In genomic region chr1:151356668-151357067, GRCh38 we compare ENCODE assay signal across 17 cellular contexts. TPM values are rescaled to one million over a fixed set of nuclear protein-coding genes. Genes with fewer than 3 reads are reported as not detected.
"Had no signal": no experiment of that assay in that cellular context is flagged by ENCODE, and none has a peak within 500 bp of the region (broad histone marks: within the 10 kb centered on the region; RNA-seq: fewer than 3 reads in every experiment).

No MANE protein-coding gene starts in this region.

- ATAC-seq: activated T-helper 17 cell treated with anti-CD3 and anti-CD28 coated beads, Interleukin-2, amount 50 U/mL, for 72 hours; heart right ventricle; pancreas had no signal

- H3K27me3 ChIP-seq: adrenal gland, colonic mucosa, heart right ventricle, neural progenitor cell, pancreas, stomach had no signal

- H3K4me2 ChIP-seq: neural progenitor cell had no signal

- DNase-seq: activated B cell treated with CpG ODN at 0.5 μM for 24 hours; activated CD4-positive, alpha-beta T cell treated with anti-CD3 and anti-CD28 coated beads, Interleukin-2, amount 10 ng/mL, durations not matched to agents 24 days and 14 days; activated naive CD4-positive, alpha-beta T cell treated with anti-CD3 and anti-CD28 coated beads, Interleukin-2, amount 50 U/mL, for 16 hours; adrenal gland; caudate nucleus; colonic mucosa; heart right ventricle; islet precursor cell; left ventricle myocardium inferior; stimulated activated CD4-positive, alpha-beta T cell treated with anti-CD3 and anti-CD28 coated beads, Interleukin-2, amount 100 ng/mL, for 48 hours; stimulated activated CD8-positive, alpha-beta memory T cell treated with anti-CD3 and anti-CD28 coated beads, Interleukin-4, amount 100 ng/mL, for 48 hours; stomach; T-helper 1 cell had no signal

- H3K27ac ChIP-seq: adrenal gland, colonic mucosa, heart right ventricle, left ventricle myocardium inferior, neural progenitor cell, pancreas, stomach had no signal

- H2AFZ ChIP-seq: neural progenitor cell had no signal

- FAIRE-seq: frontal cortex, pancreas had no signal

- H3K27ac Mint-ChIP-seq: activated B cell treated with CpG ODN at 0.5 μM for 24 hours; activated CD4-positive, alpha-beta T cell treated with anti-CD3 and anti-CD28 coated beads, Interleukin-2, amount 10 ng/mL, durations not matched to agents 24 days and 14 days; activated T-helper 17 cell treated with anti-CD3 and anti-CD28 coated beads, Interleukin-2, amount 50 U/mL, for 72 hours; neural progenitor cell had no signal

- H3K27me3 Mint-ChIP-seq: activated B cell treated with CpG ODN at 0.5 μM for 24 hours; activated T-helper 17 cell treated with anti-CD3 and anti-CD28 coated beads, Interleukin-2, amount 50 U/mL, for 72 hours had no signal

- H3K9ac ChIP-seq: neural progenitor cell had no signal

- H3K4me3 Mint-ChIP-seq: activated B cell treated with CpG ODN at 0.5 μM for 24 hours; activated CD4-positive, alpha-beta T cell treated with anti-CD3 and anti-CD28 coated beads, Interleukin-2, amount 10 ng/mL, durations not matched to agents 24 days and 14 days; activated T-helper 17 cell treated with anti-CD3 and anti-CD28 coated beads, Interleukin-2, amount 50 U/mL, for 72 hours; neural progenitor cell had no signal

- H3K9me3 ChIP-seq: adrenal gland, colonic mucosa, pancreas, stomach had no signal

- H3K4me3 ChIP-seq: adrenal gland, colonic mucosa, heart right ventricle, left ventricle myocardium inferior, neural progenitor cell, pancreas, stomach had no signal

- H3K4me1 ChIP-seq: adrenal gland, colonic mucosa, heart right ventricle, left ventricle myocardium inferior, neural progenitor cell, pancreas, stomach had no signal

- H3K4me1 Mint-ChIP-seq: activated B cell treated with CpG ODN at 0.5 μM for 24 hours; activated CD4-positive, alpha-beta T cell treated with anti-CD3 and anti-CD28 coated beads, Interleukin-2, amount 10 ng/mL, durations not matched to agents 24 days and 14 days; activated T-helper 17 cell treated with anti-CD3 and anti-CD28 coated beads, Interleukin-2, amount 50 U/mL, for 72 hours; neural progenitor cell had no signal

- H3K36me3 ChIP-seq: adrenal gland, colonic mucosa, heart right ventricle, left ventricle myocardium inferior, neural progenitor cell, pancreas, stomach had no signal

- H3K9me3 Mint-ChIP-seq: activated T-helper 17 cell treated with anti-CD3 and anti-CD28 coated beads, Interleukin-2, amount 50 U/mL, for 72 hours had no signal

RNA-seq across cellular contexts. Expression of gene SELENBP1, which starts 15.8 kb away (rescaled TPM):
- total RNA-seq: activated B cell treated with CpG ODN at 0.5 μM for 24 hours; activated CD4-positive, alpha-beta T cell treated with anti-CD3 and anti-CD28 coated beads, Interleukin-2, amount 10 ng/mL, durations not matched to agents 24 days and 14 days; activated T-helper 17 cell treated with anti-CD3 and anti-CD28 coated beads, Interleukin-2, amount 50 U/mL, for 72 hours had no signal
